ENCODE assay signal across 11 cellular contexts in genomic region chr2:240570531-240571313, GRCh38. TPM values are rescaled to one million over a fixed set of nuclear protein-coding genes. Genes with fewer than 3 reads are reported as not detected.
DNase-seq lines count a peak whose midpoint lies in the region; ATAC-seq and TF ChIP-seq lines count a peak whose summit lies in the region.
"Had no signal": no experiment of that assay in that cellular context is flagged by ENCODE, and none has a peak within 500 bp of the region (broad histone marks: within the 10 kb centered on the region; RNA-seq: fewer than 3 reads in every experiment).

No MANE protein-coding gene starts in this region.

- no peaks in the 10 kb centered on the region for H3K36me3 ChIP-seq in H7 (replicated peaks; ENCODE audit: control insufficient read depth, insufficient read depth, low read length)
- H3K36me3 ChIP-seq in psoas muscle (ENCODE audit: insufficient read depth in 1 of 2, low read depth in 1 of 2): peaks cover 0 to 31% of the 10 kb centered on the region in 2 donors
- no peaks in the 10 kb centered on the region for H3K36me3 ChIP-seq in testis (ENCODE audit: low read depth, missing control alignments)

- 81 to 92% (median 87%) methylated on average over 11 of the region's 11 CpGs for WGBS in psoas muscle, 3 donors
- WGBS in testis, 2 donors: 72 to 86% methylated on average over 3 to 11 of the region's 11 CpGs

- no peak overlapping the region for H3K27ac Mint-ChIP-seq in T-helper 1 cell treated with Interleukin-12 subunit alpha and Interleukin-12 subunit beta and Interleukin-4 antibody, amounts not matched to agents 30 μg/mL and 1 μg/mL, for 36 hours
- H3K27ac Mint-ChIP-seq: activated T-helper 2 cell treated with anti-CD3 and anti-CD28 coated beads, Interferon-gamma antibody, Interleukin-2, Interleukin-4, amounts not matched to agents 10 μg/mL and 5 μg/mL and 100 μg/mL, durations not matched to agents 14 hours and 24 hours and 36 hours had no signal

- H3K9me3 Mint-ChIP-seq in T-helper 1 cell treated with Interleukin-12 subunit alpha and Interleukin-12 subunit beta and Interleukin-4 antibody, amounts not matched to agents 30 μg/mL and 1 μg/mL, for 36 hours: no peaks in the 10 kb centered on the region
- H3K9me3 Mint-ChIP-seq: activated T-helper 2 cell treated with anti-CD3 and anti-CD28 coated beads, Interferon-gamma antibody, Interleukin-2, Interleukin-4, amounts not matched to agents 10 μg/mL and 5 μg/mL and 100 μg/mL, durations not matched to agents 14 hours and 24 hours and 36 hours had no signal

- no peaks in the 10 kb centered on the region for H3K9me3 ChIP-seq in psoas muscle
- H3K9me3 ChIP-seq in testis: no peaks in the 10 kb centered on the region

- TF ChIP-seq CTCF in psoas muscle (IDR thresholded peaks at IDR 0.05) (no peak), testis (IDR thresholded peaks at IDR 0.05) (no peak)

- DNase-seq in H7 (peak; percentile 53), left cardiac atrium (peak; percentile 17), psoas muscle (peak; percentile 9 to 47), testis (no peak), ecto neural progenitor cell (ENCODE audit: low spot score) (no peak)
- DNase-seq: DMS79, NCI-H2029 treated with DMSO at 0.1 percent for 48 hours, T-helper 9 cell had no signal

- peaks cover 28% of the 10 kb centered on the region for H3K27me3 ChIP-seq in H7 (ENCODE audit: control insufficient read depth, insufficient read depth, low read length)
- H3K27me3 ChIP-seq in psoas muscle (ENCODE audit: insufficient read depth in 3 of 3, low read length in 2 of 3): no peaks in the 10 kb centered on the region
- H3K27me3 ChIP-seq in testis: no peaks in the 10 kb centered on the region

- peak overlapping the region; percentile 14 for H3K4me3 Mint-ChIP-seq in T-helper 1 cell treated with Interleukin-12 subunit alpha and Interleukin-12 subunit beta and Interleukin-4 antibody, amounts not matched to agents 30 μg/mL and 1 μg/mL, for 36 hours

- H3K4me1 ChIP-seq in psoas muscle (peaks cover 32% of the 10 kb centered on the region), testis (peaks cover 33% of the 10 kb centered on the region)

- intact Hi-C loops in left cardiac atrium (cut with DNase I): no loop called here
- intact Hi-C loops in psoas muscle (cut with DNase I): loop anchor here in 1 of 2 donors (2.0 kb wide), 1 partner anchor 14 kb away; no protein-coding TSS in a partner anchor
- intact Hi-C loops in testis (cut with DNase I; ENCODE audit: low total_unique reads): no loop called here

- ATAC-seq in left cardiac atrium (no peak), psoas muscle (no peak), GM18519 (IDR thresholded peaks at IDR 0.05; ENCODE audit: low FRiP score, unreplicated experiment) (no peak)

- H3K27me3 Mint-ChIP-seq in T-helper 1 cell treated with Interleukin-12 subunit alpha and Interleukin-12 subunit beta and Interleukin-4 antibody, amounts not matched to agents 30 μg/mL and 1 μg/mL, for 36 hours (ENCODE audit: low read depth): no peaks in the 10 kb centered on the region

- no peak for TF ChIP-seq POLR2A in testis (IDR thresholded peaks at IDR 0.05)

- H3K27ac ChIP-seq in psoas muscle: no peak overlapping the region
- H3K27ac ChIP-seq in testis: no peak overlapping the region

- peaks cover 29% of the 10 kb centered on the region for H3K4me1 Mint-ChIP-seq in T-helper 1 cell treated with Interleukin-12 subunit alpha and Interleukin-12 subunit beta and Interleukin-4 antibody, amounts not matched to agents 30 μg/mL and 1 μg/mL, for 36 hours (ENCODE audit: low read depth)

- no peak overlapping the region for H3K4me3 ChIP-seq in H7 (ENCODE audit: insufficient read depth, low read depth, low read length)
- no peak overlapping the region for H3K4me3 ChIP-seq in psoas muscle
- H3K4me3 ChIP-seq in testis: no peak overlapping the region

- H3K36me3 Mint-ChIP-seq in T-helper 1 cell treated with Interleukin-12 subunit alpha and Interleukin-12 subunit beta and Interleukin-4 antibody, amounts not matched to agents 30 μg/mL and 1 μg/mL, for 36 hours (ENCODE audit: low read depth): peaks cover 7% of the 10 kb centered on the region

RNA-seq across cellular contexts. Expression of gene RNPEPL1, which starts 2.4 kb away (rescaled TPM):
- total RNA-seq in H7 (2014; rRNA removed; shearing (Covaris generic)): 10.3 and 15.2 TPM in 2 replicates
- 10 to 100 TPM; 47.3 to 67.6 TPM for total RNA-seq in left cardiac atrium
- 10 to 100 TPM; 48.8 to 70.4 (median 59.0) TPM for total RNA-seq in psoas muscle
- polyA plus RNA-seq in psoas muscle: 10 to 100 TPM; 59.2 to 79.6 (median 71.9) TPM
- 10 to 100 TPM; 39.1 to 48.5 TPM for total RNA-seq in testis
- 28.9 TPM for polyA plus RNA-seq in testis (ENCODE audit: insufficient read depth, low read depth, low replicate concordance)

RNA-seq across cellular contexts. Expression of gene DUSP28, which starts 10.6 kb away (rescaled TPM):
- 2.4 and 2.5 TPM in 2 replicates for total RNA-seq in H7 (2014; rRNA removed; shearing (Covaris generic))
- 1 to 10 TPM; 8.1 to 8.2 TPM for total RNA-seq in left cardiac atrium
- total RNA-seq in psoas muscle: 10 to 100 TPM; 10.4 to 12.9 (median 12.7) TPM
- 10 to 100 TPM in 1 of 3 donors, 1 to 10 TPM in 2; 6.6 to 18.1 (median 9.5) TPM for polyA plus RNA-seq in psoas muscle
- total RNA-seq in testis: 10 to 100 TPM; 24.7 to 37.6 TPM
- 19.3 TPM for polyA plus RNA-seq in testis (ENCODE audit: insufficient read depth, low read depth, low replicate concordance)

RNA-seq across cellular contexts. Expression of gene ANKMY1, which starts 12.9 kb away (rescaled TPM):
- total RNA-seq in H7 (2014; rRNA removed; shearing (Covaris generic)): 3.6 and 8.9 TPM in 2 replicates
- total RNA-seq in left cardiac atrium: 1 to 10 TPM; 4.9 to 8.1 TPM
- total RNA-seq in psoas muscle: 1 to 10 TPM; 3.0 to 5.8 (median 4.6) TPM
- 1 to 10 TPM; 1.4 to 2.5 (median 2.4) TPM for polyA plus RNA-seq in psoas muscle
- 10 to 100 TPM; 57.3 to 75.7 TPM for total RNA-seq in testis
- 92.5 TPM for polyA plus RNA-seq in testis (ENCODE audit: insufficient read depth, low read depth, low replicate concordance)

RNA-seq across cellular contexts. Expression of gene CAPN10, which starts 15.8 kb away (rescaled TPM):
- 66.5 and 69.0 TPM in 2 replicates for total RNA-seq in H7 (2014; rRNA removed; shearing (Covaris generic))
- total RNA-seq in left cardiac atrium (10 to 100 TPM; 17.9 to 26.6 TPM), psoas muscle (1 to 10 TPM; 5.0 to 9.9 (median 7.6) TPM), testis (100 to 1,000 TPM in 1 of 2 donors, 10 to 100 TPM in 1; 66.5 to 104 TPM)
- polyA plus RNA-seq in psoas muscle (10 to 100 TPM in 2 of 3 donors, 1 to 10 TPM in 1; 8.9 to 15.0 (median 13.1) TPM), testis (ENCODE audit: insufficient read depth, low read depth, low replicate concordance) (29.8 TPM)

RNA-seq across cellular contexts. Expression of gene GPR35, which starts 54.6 kb away (rescaled TPM):
- 0.07 TPM in 1 of 2 replicates, not detected in the other for total RNA-seq in H7 (2014; rRNA removed; shearing (Covaris generic))
- total RNA-seq in left cardiac atrium (1 to 10 TPM; 1.1 to 1.3 TPM), psoas muscle (under 1 TPM; 0.36 to 0.92 (median 0.68) TPM), testis (10 to 100 TPM in 1 of 2 donors, 1 to 10 TPM in 1; 9.5 to 11.5 TPM)
- polyA plus RNA-seq in psoas muscle (under 1 TPM; 0.30 to 0.89 (median 0.58) TPM), testis (ENCODE audit: insufficient read depth, low read depth, low replicate concordance) (3.1 TPM)

Comparison
In these comparisons a context has a peak if more than half of its experiments do, and no peak if none do; other contexts are left out.
1. DNase-seq: peak in H7 (single experiment), left cardiac atrium (single experiment) and psoas muscle (2 of 2); none in testis (single experiment) and ecto neural progenitor cell (single experiment).